Comparison of ENCODE assay signal across 13 cellular contexts in genomic region chr11:16000065-16000464, GRCh38.
DNase-seq lines count a peak whose midpoint lies in the region; ATAC-seq and TF ChIP-seq lines count a peak whose summit lies in the region.
"Had no signal": no experiment of that assay in that cellular context is flagged by ENCODE, and none has a peak within 500 bp of the region (broad histone marks: within the 10 kb centered on the region; RNA-seq: fewer than 3 reads in every experiment).

No MANE protein-coding gene starts in this region.

- TF ChIP-seq CTCF in retinal pigment epithelial cell (conservative IDR thresholded peaks at IDR 0.05; ENCODE audit: low read depth, low read length): no peak

- ATAC-seq in HG02763 (IDR thresholded peaks at IDR 0.05; ENCODE audit: unreplicated experiment): no peak
- ATAC-seq: T-cell had no signal

- no peak overlapping the region for H3K4me3 ChIP-seq in retinal pigment epithelial cell (ENCODE audit: low read length)
- H3K4me3 ChIP-seq: heart right ventricle had no signal

- DNase-seq in ELR (ENCODE audit: low read depth) (peak; percentile 53), RPMI7951 (ENCODE audit: low read depth) (peak; percentile 16), fibroblast of gingiva (ENCODE audit: low read depth) (peak; percentile 76), retinal pigment epithelial cell (ENCODE audit: low read depth) (peak; percentile 27), superior temporal gyrus (ENCODE audit: extremely low spot score) (no peak), DMS153 (lab: John Stamatoyannopoulos, UW) (no peak)
- DNase-seq: activated CD4-positive, CD25-positive, alpha-beta regulatory T cell; heart right ventricle; NCI-H2081 treated with DMSO at 0.1 percent for 48 hours; NCI-H774; stimulated activated CD4-positive, alpha-beta T cell treated with anti-CD3 and anti-CD28 coated beads, Interleukin-1b, Interleukin-23, amount 100 ng/mL, for 48 hours; T-cell had no signal

Comparison
In these comparisons a context has a peak if more than half of its experiments do, and no peak if none do; other contexts are left out.
1. DNase-seq: peak in ELR (single experiment), RPMI7951 (single experiment), fibroblast of gingiva (single experiment) and retinal pigment epithelial cell (single experiment); none in superior temporal gyrus (single experiment) and DMS153 (single experiment).